Comparison of ENCODE assay signal across 18 cellular contexts in genomic region chr15:74808840-74809229, GRCh38. TPM values are rescaled to one million over a fixed set of nuclear protein-coding genes. Genes with fewer than 3 reads are reported as not detected.
DNase-seq lines count a peak whose midpoint lies in the region; ATAC-seq, FAIRE-seq and TF ChIP-seq lines count a peak whose summit lies in the region.
"Had no signal": no experiment of that assay in that cellular context is flagged by ENCODE, and none has a peak within 500 bp of the region (broad histone marks: within the 10 kb centered on the region; RNA-seq: fewer than 3 reads in every experiment).

No MANE protein-coding gene starts in this region.

- H3K4me2 ChIP-seq in K562 (ENCODE audit: insufficient read depth, low read length): no peak overlapping the region
- H3K4me2 ChIP-seq in neural progenitor cell: no peak overlapping the region
- H3K4me2 ChIP-seq: smooth muscle cell had no signal

- no peak for TF ChIP-seq RAD21 in K562 (CRISPR knock-in tag; conservative IDR thresholded peaks at IDR 0.05 in 1 of 2, IDR thresholded peaks at IDR 0.05 in 1 of 2)

- H2AFZ ChIP-seq in K562 (ENCODE audit: low read depth, low read length): no peak overlapping the region
- H2AFZ ChIP-seq in neural progenitor cell (replicated peaks): no peak overlapping the region

- H3K27ac Mint-ChIP-seq in activated CD4-positive, alpha-beta T cell treated with anti-CD3 and anti-CD28 coated beads, Interleukin-2, amount 10 ng/mL, durations not matched to agents 7 days and 5 days: peak overlapping the region; percentile 68
- H3K27ac Mint-ChIP-seq in HFFc6 (no peak overlapping the region), neural progenitor cell (no peak overlapping the region)
- H3K27ac Mint-ChIP-seq: activated T-helper 2 cell treated with anti-CD3 and anti-CD28 coated beads, Interferon-gamma antibody, Interleukin-2, Interleukin-4, amounts not matched to agents 10 μg/mL and 5 μg/mL and 100 μg/mL, durations not matched to agents 14 hours and 24 hours and 36 hours had no signal

- H4K20me1 ChIP-seq in K562 (replicated peaks; ENCODE audit: control insufficient read depth, insufficient read depth, low read length) (no peaks in the 10 kb centered on the region; the same call in 1 of the 2 replicates), neural progenitor cell (ENCODE audit: low read depth) (no peaks in the 10 kb centered on the region)

- CTCF ChIA-PET in activated CD4-positive, alpha-beta T cell treated with anti-CD3 and anti-CD28 coated beads, Interleukin-2, amount 10 ng/mL, durations not matched to agents 7 days and 5 days (lab: Charles Lee): interaction anchor here (0.9 to 27.7 kb wide), 3 partner anchors 9 to 28 kb away, joined by 3 to 930 read pairs (median 4); partner anchors contain the start of gene CSK
- CTCF ChIA-PET in K562 (lab: Yijun Ruan, JAX; ENCODE audit: low intra/inter-chr PET ratio): no interaction called here

- no peak for DNase-seq in activated CD4-positive, alpha-beta T cell treated with anti-CD3 and anti-CD28 coated beads, Interleukin-2, amount 10 ng/mL, durations not matched to agents 7 days and 5 days
- no peak for DNase-seq in activated CD4-positive, alpha-beta T cell treated with anti-CD3 and anti-CD28 coated beads for 4 hours
- no peak for DNase-seq in HFFc6
- DNase-seq in K562 (ENCODE audit: extremely low read depth in 1 of 4, low spot score in 3 of 4): no peak
- peak; percentile 72 for DNase-seq in neural progenitor cell (ENCODE audit: low spot score)
- DNase-seq in MG63: no peak
- no peak for DNase-seq in RKO (ENCODE audit: low spot score)
- DNase-seq: activated CD4-positive, alpha-beta T cell treated with anti-CD3 and anti-CD28 coated beads for 48 hours; effector memory CD4-positive, alpha-beta T cell; gastrocnemius medialis; immature natural killer cell; mesenchymal stem cell; pancreas had no signal

- POLR2A ChIA-PET in activated CD4-positive, alpha-beta T cell treated with anti-CD3 and anti-CD28 coated beads, Interleukin-2, amount 10 ng/mL, durations not matched to agents 7 days and 5 days (lab: Charles Lee): no interaction called here
- POLR2A ChIA-PET in K562 (lab: Yijun Ruan, JAX): no interaction called here

- H3K27me3 Mint-ChIP-seq in activated CD4-positive, alpha-beta T cell treated with anti-CD3 and anti-CD28 coated beads, Interleukin-2, amount 10 ng/mL, durations not matched to agents 7 days and 5 days: no peaks in the 10 kb centered on the region
- H3K27me3 Mint-ChIP-seq in HFFc6 (ENCODE audit: insufficient read depth): peaks cover 4% of the 10 kb centered on the region; the same call in 1 of the 2 replicates
- peaks cover 6% of the 10 kb centered on the region for H3K27me3 Mint-ChIP-seq in neural progenitor cell (ENCODE audit: insufficient read depth, low read depth)

- no peak overlapping the region for H3K4me3 Mint-ChIP-seq in activated CD4-positive, alpha-beta T cell treated with anti-CD3 and anti-CD28 coated beads, Interleukin-2, amount 10 ng/mL, durations not matched to agents 7 days and 5 days
- no peak overlapping the region for H3K4me3 Mint-ChIP-seq in HFFc6
- no peak overlapping the region for H3K4me3 Mint-ChIP-seq in neural progenitor cell
- H3K4me3 Mint-ChIP-seq: immature natural killer cell had no signal

- H3K27ac ChIP-seq in K562 (ENCODE audit: extremely low read depth, low read depth, low read length) (no peak overlapping the region), neural progenitor cell (no peak overlapping the region)
- H3K27ac ChIP-seq: gastrocnemius medialis, pancreas had no signal

- H3K9ac ChIP-seq in K562 (ENCODE audit: insufficient read depth in 1 of 2, low read depth in 2 of 2, low read length in 2 of 2) (no peak overlapping the region; a peak in 1 of 4 replicates), neural progenitor cell (no peak overlapping the region)

- ATAC-seq in K562 (peak; percentile 56), GM21528 (IDR thresholded peaks at IDR 0.05; ENCODE audit: low FRiP score, unreplicated experiment) (no peak)

- H3K27me3 ChIP-seq in K562 (ENCODE audit: control insufficient read depth in 2 of 2, insufficient read depth in 2 of 2, low read length in 2 of 2) (peaks cover 0 to 21% of the 10 kb centered on the region in 2 experiments; a peak in 2 of 5 replicates), neural progenitor cell (no peaks in the 10 kb centered on the region), MG63 (no peaks in the 10 kb centered on the region)
- H3K27me3 ChIP-seq: gastrocnemius medialis, pancreas had no signal

- no TSS peak for BruUV-seq in K562 (replicated peaks; lab: Mats Ljungman, UMichigan)

- no peaks in the 10 kb centered on the region for H3K9me3 Mint-ChIP-seq in activated CD4-positive, alpha-beta T cell treated with anti-CD3 and anti-CD28 coated beads, Interleukin-2, amount 10 ng/mL, durations not matched to agents 7 days and 5 days
- no peaks in the 10 kb centered on the region for H3K9me3 Mint-ChIP-seq in HFFc6
- H3K9me3 Mint-ChIP-seq in neural progenitor cell: no peaks in the 10 kb centered on the region
- H3K9me3 Mint-ChIP-seq: activated T-helper 2 cell treated with anti-CD3 and anti-CD28 coated beads, Interferon-gamma antibody, Interleukin-2, Interleukin-4, amounts not matched to agents 10 μg/mL and 5 μg/mL and 100 μg/mL, durations not matched to agents 14 hours and 24 hours and 36 hours; immature natural killer cell had no signal

- peaks cover 0 to 7% of the 10 kb centered on the region in 2 experiments; a peak in 2 of 5 replicates for H3K4me1 ChIP-seq in K562 (replicated peaks in 1 of 2; ENCODE audit: control insufficient read depth in 2 of 2, insufficient read depth in 2 of 2, low read length in 2 of 2)
- H3K4me1 ChIP-seq in neural progenitor cell: peaks cover 4% of the 10 kb centered on the region
- H3K4me1 ChIP-seq: pancreas had no signal

- peak; percentile 55 for FAIRE-seq in K562 (lab: Jason Lieb, UNC)
- FAIRE-seq: pancreas had no signal

- no peaks in the 10 kb centered on the region for H3K9me1 ChIP-seq in K562 (ENCODE audit: control insufficient read depth, insufficient read depth, low read length)

- no peak for TF ChIP-seq EP300 in K562 (IDR thresholded peaks at IDR 0.05; ENCODE audit: low read length)

- no peaks in the 10 kb centered on the region for H3K79me2 ChIP-seq in K562 (ENCODE audit: control insufficient read depth, insufficient read depth, low read length)
- H3K79me2 ChIP-seq in neural progenitor cell (ENCODE audit: low read depth): no peaks in the 10 kb centered on the region

- H3K36me3 Mint-ChIP-seq in activated CD4-positive, alpha-beta T cell treated with anti-CD3 and anti-CD28 coated beads, Interleukin-2, amount 10 ng/mL, durations not matched to agents 7 days and 5 days (ENCODE audit: low read depth): peaks cover 12% of the 10 kb centered on the region
- peaks cover 6% of the 10 kb centered on the region for H3K36me3 Mint-ChIP-seq in HFFc6 (ENCODE audit: low read depth)
- H3K36me3 Mint-ChIP-seq in neural progenitor cell: peaks cover 7% of the 10 kb centered on the region

- 33% methylated on average over 4 of the region's 4 CpGs for WGBS in K562 (ENCODE audit: insufficient coverage, low coverage, missing lambda C conversion rate)

- intact Hi-C loops in K562 (cut with micrococcal nuclease): no loop called here

- peaks cover 5% of the 10 kb centered on the region; the same call in 1 of the 3 replicates for H3K36me3 ChIP-seq in K562 (ENCODE audit: control insufficient read depth, insufficient read depth, low read length)
- no peaks in the 10 kb centered on the region for H3K36me3 ChIP-seq in neural progenitor cell
- peaks cover 12% of the 10 kb centered on the region for H3K36me3 ChIP-seq in MG63
- H3K36me3 ChIP-seq: gastrocnemius medialis, pancreas had no signal

- H3K4me1 Mint-ChIP-seq in activated CD4-positive, alpha-beta T cell treated with anti-CD3 and anti-CD28 coated beads, Interleukin-2, amount 10 ng/mL, durations not matched to agents 7 days and 5 days: peaks cover 19% of the 10 kb centered on the region
- peaks cover 15% of the 10 kb centered on the region for H3K4me1 Mint-ChIP-seq in HFFc6 (ENCODE audit: low read depth)
- H3K4me1 Mint-ChIP-seq in neural progenitor cell: peaks cover 8% of the 10 kb centered on the region

- no peak for TF ChIP-seq POLR2A in K562 (conservative IDR thresholded peaks at IDR 0.05)

- no peak overlapping the region for H3K4me3 ChIP-seq in K562
- H3K4me3 ChIP-seq in neural progenitor cell: no peak overlapping the region
- no peak overlapping the region for H3K4me3 ChIP-seq in MG63
- H3K4me3 ChIP-seq: gastrocnemius medialis, pancreas, smooth muscle cell had no signal

- no peaks in the 10 kb centered on the region for H3K9me3 ChIP-seq in K562 (replicated peaks; ENCODE audit: control insufficient read depth, insufficient read depth, low read depth, low read length)
- no peaks in the 10 kb centered on the region for H3K9me3 ChIP-seq in neural progenitor cell (ENCODE audit: low read depth)
- H3K9me3 ChIP-seq in MG63: no peaks in the 10 kb centered on the region
- H3K9me3 ChIP-seq: gastrocnemius medialis, pancreas had no signal

- in situ Hi-C loops in K562 (cut with MboI): no loop called here

- no peaks in the 10 kb centered on the region for H3F3A ChIP-seq in neural progenitor cell (ENCODE audit: low read depth)

- TF ChIP-seq CTCF in HFFc6 (IDR thresholded peaks at IDR 0.05): peak; percentile 20
- TF ChIP-seq CTCF in K562 (IDR thresholded peaks at IDR 0.05 in 2 of 3, conservative IDR thresholded peaks at IDR 0.05 in 1 of 3; ENCODE audit: insufficient read depth in 2 of 3, low read depth in 1 of 3, low read length in 3 of 3): peak; percentile 22 to 39 (median 32); a peak in 5 of 6 replicates
- TF ChIP-seq CTCF in neural progenitor cell (IDR thresholded peaks at IDR 0.05): peak; percentile 50

RNA-seq across cellular contexts. Expression of gene LMAN1L, which starts 3.8 kb away (rescaled TPM):
- total RNA-seq in activated CD4-positive, alpha-beta T cell treated with anti-CD3 and anti-CD28 coated beads, Interleukin-2, amount 10 ng/mL, durations not matched to agents 7 days and 5 days: under 1 TPM; 0.87 to 0.92 TPM
- total RNA-seq in HFFc6 (2021; fragmentation: NEBNext Ultra II Directional; extraction: Animal tissue kit (Norgen Biotek cat#: 25700)): not detected
- total RNA-seq in K562 (2011; cell fraction: chromatin; rRNA removed; ENCODE audit: low replicate concordance): not detected in 2 replicates
- total RNA-seq in K562 (2011; cell fraction: nucleolus; rRNA removed): 0.17 TPM in 1 of 2 replicates, not detected in the other
- not detected in 2 replicates for total RNA-seq in K562 (2011; cell fraction: nucleoplasm; rRNA removed)
- total RNA-seq in K562 (2014; rRNA removed): not detected in 2 replicates
- not detected in 2 replicates for total RNA-seq in K562 (2014; rRNA removed; fragmentation: Illumina TruSeq; extraction: Trizol)
- total RNA-seq in K562 (2015; rRNA removed; fragmentation: Illumina TruSeq; extraction: Trizol): not detected in 2 replicates
- not detected in 2 replicates for total RNA-seq in K562 (2021)
- not detected in 2 replicates for polyA plus RNA-seq in K562 (2011; rRNA removed)
- polyA plus RNA-seq in K562 (2011; cell fraction: cytosol; rRNA removed): not detected in 2 replicates
- polyA plus RNA-seq in K562 (2011; cell fraction: nucleus; rRNA removed): not detected in 2 replicates
- not detected in 2 replicates for polyA plus RNA-seq in K562 (2012)
- polyA plus RNA-seq in K562 (2014; fragmentation: Illumina TruSeq; extraction: Trizol): not detected in 2 replicates
- polyA plus RNA-seq in K562 (2014; fragmentation: Nextera tagmentation; extraction: Ambion mirVana): not detected
- not detected in 2 replicates for polyA plus RNA-seq in K562 (2014; rRNA removed)
- not detected in 2 replicates for polyA minus RNA-seq in K562 (2011; rRNA and poly(A)+ RNA removed)
- polyA minus RNA-seq in K562 (2011; cell fraction: cytosol; rRNA and poly(A)+ RNA removed): not detected in 2 replicates
- polyA minus RNA-seq in K562 (2011; cell fraction: nucleus; rRNA and poly(A)+ RNA removed): not detected in 2 replicates
- not detected in 2 replicates for total RNA-seq in neural progenitor cell (ENCODE audit: low replicate concordance)
- total RNA-seq in MG63 (2014; rRNA removed; shearing (Covaris generic); ENCODE audit: low replicate concordance): not detected in 2 replicates
- total RNA-seq: gastrocnemius medialis, smooth muscle cell, temporal lobe had no signal
- polyA plus RNA-seq: AG04450, immature natural killer cell, pancreas, smooth muscle cell had no signal

RNA-seq across cellular contexts. Expression of gene CPLX3, which starts 17.6 kb away (rescaled TPM):
- under 1 TPM; 0.12 to 0.19 TPM for total RNA-seq in activated CD4-positive, alpha-beta T cell treated with anti-CD3 and anti-CD28 coated beads, Interleukin-2, amount 10 ng/mL, durations not matched to agents 7 days and 5 days
- total RNA-seq in HFFc6 (2021; fragmentation: NEBNext Ultra II Directional; extraction: Animal tissue kit (Norgen Biotek cat#: 25700)): under 1 TPM in 1 of 6 experiments, not detected in 5; 0.09 TPM
- total RNA-seq in K562 (2011; cell fraction: chromatin; rRNA removed; ENCODE audit: low replicate concordance): not detected in 2 replicates
- not detected in 2 replicates for total RNA-seq in K562 (2011; cell fraction: nucleolus; rRNA removed)
- total RNA-seq in K562 (2011; cell fraction: nucleoplasm; rRNA removed): not detected in 2 replicates
- total RNA-seq in K562 (2014; rRNA removed): not detected in 2 replicates
- not detected in 2 replicates for total RNA-seq in K562 (2014; rRNA removed; fragmentation: Illumina TruSeq; extraction: Trizol)
- not detected in 2 replicates for total RNA-seq in K562 (2015; rRNA removed; fragmentation: Illumina TruSeq; extraction: Trizol)
- not detected in 2 replicates for total RNA-seq in K562 (2021)
- not detected in 2 replicates for polyA plus RNA-seq in K562 (2011; rRNA removed)
- 0.04 TPM in 1 of 2 replicates, not detected in the other for polyA plus RNA-seq in K562 (2011; cell fraction: cytosol; rRNA removed)
- 0.04 TPM in 1 of 2 replicates, not detected in the other for polyA plus RNA-seq in K562 (2011; cell fraction: nucleus; rRNA removed)
- not detected in 2 replicates for polyA plus RNA-seq in K562 (2012)
- not detected in 2 replicates for polyA plus RNA-seq in K562 (2014; fragmentation: Illumina TruSeq; extraction: Trizol)
- polyA plus RNA-seq in K562 (2014; fragmentation: Nextera tagmentation; extraction: Ambion mirVana): not detected
- not detected in 2 replicates for polyA plus RNA-seq in K562 (2014; rRNA removed)
- polyA minus RNA-seq in K562 (2011; rRNA and poly(A)+ RNA removed): not detected in 2 replicates
- polyA minus RNA-seq in K562 (2011; cell fraction: cytosol; rRNA and poly(A)+ RNA removed): not detected in 2 replicates
- polyA minus RNA-seq in K562 (2011; cell fraction: nucleus; rRNA and poly(A)+ RNA removed): not detected in 2 replicates
- total RNA-seq in neural progenitor cell (ENCODE audit: low replicate concordance): not detected in 2 replicates
- total RNA-seq in MG63 (2014; rRNA removed; shearing (Covaris generic); ENCODE audit: low replicate concordance): not detected in 2 replicates
- total RNA-seq: gastrocnemius medialis, pancreas had no signal
- polyA plus RNA-seq: AG04450, immature natural killer cell, smooth muscle cell had no signal

RNA-seq across cellular contexts. Expression of gene CSK, which starts 27.0 kb away (rescaled TPM):
- total RNA-seq in activated CD4-positive, alpha-beta T cell treated with anti-CD3 and anti-CD28 coated beads, Interleukin-2, amount 10 ng/mL, durations not matched to agents 7 days and 5 days: 100 to 1,000 TPM; 315 to 348 TPM
- total RNA-seq in HFFc6 (2021; fragmentation: NEBNext Ultra II Directional; extraction: Animal tissue kit (Norgen Biotek cat#: 25700)): 10 to 100 TPM; 48.8 to 59.0 (median 53.3) TPM
- 52.2 and 176 TPM in 2 replicates for total RNA-seq in K562 (2011; cell fraction: chromatin; rRNA removed; ENCODE audit: low replicate concordance)
- total RNA-seq in K562 (2011; cell fraction: nucleolus; rRNA removed): 117 and 118 TPM in 2 replicates
- total RNA-seq in K562 (2011; cell fraction: nucleoplasm; rRNA removed): 62.6 and 63.9 TPM in 2 replicates
- total RNA-seq in K562 (2014; rRNA removed) (22.7 and 25.4 TPM in 2 replicates), K562 (2014; rRNA removed; fragmentation: Illumina TruSeq; extraction: Trizol) (9.2 and 13.8 TPM in 2 replicates), K562 (2015; rRNA removed; fragmentation: Illumina TruSeq; extraction: Trizol) (22.5 and 24.8 TPM in 2 replicates), K562 (2021) (108 and 112 TPM in 2 replicates), neural progenitor cell (ENCODE audit: low replicate concordance) (18.3 and 25.4 TPM in 2 replicates)
- polyA plus RNA-seq in K562 (2011; rRNA removed) (17.2 and 21.5 TPM in 2 replicates), K562 (2014; fragmentation: Illumina TruSeq; extraction: Trizol) (63.0 and 74.3 TPM in 2 replicates), K562 (2014; fragmentation: Nextera tagmentation; extraction: Ambion mirVana) (1 to 10 TPM; 1.5 to 2.4 TPM), K562 (2014; rRNA removed) (32.6 and 41.5 TPM in 2 replicates)
- polyA plus RNA-seq in K562 (2011; cell fraction: cytosol; rRNA removed): 16.6 and 23.4 TPM in 2 replicates
- polyA plus RNA-seq in K562 (2011; cell fraction: nucleus; rRNA removed): 82.8 and 107 TPM in 2 replicates
- polyA plus RNA-seq in K562 (2012): 62.3 and 74.3 TPM in 2 replicates
- 13.5 and 19.1 TPM in 2 replicates for polyA minus RNA-seq in K562 (2011; rRNA and poly(A)+ RNA removed)
- 39.6 and 42.3 TPM in 2 replicates for polyA minus RNA-seq in K562 (2011; cell fraction: cytosol; rRNA and poly(A)+ RNA removed)
- 24.8 and 30.3 TPM in 2 replicates for polyA minus RNA-seq in K562 (2011; cell fraction: nucleus; rRNA and poly(A)+ RNA removed)
- 42.0 and 57.2 TPM in 2 replicates for total RNA-seq in MG63 (2014; rRNA removed; shearing (Covaris generic); ENCODE audit: low replicate concordance)

RNA-seq across cellular contexts. Expression of gene ULK3, which starts 34.1 kb away (rescaled TPM):
- total RNA-seq in activated CD4-positive, alpha-beta T cell treated with anti-CD3 and anti-CD28 coated beads, Interleukin-2, amount 10 ng/mL, durations not matched to agents 7 days and 5 days: 10 to 100 TPM; 56.6 to 66.4 TPM
- total RNA-seq in HFFc6 (2021; fragmentation: NEBNext Ultra II Directional; extraction: Animal tissue kit (Norgen Biotek cat#: 25700)): 10 to 100 TPM; 12.5 to 18.9 (median 16.1) TPM
- total RNA-seq in K562 (2011; cell fraction: chromatin; rRNA removed; ENCODE audit: low replicate concordance): 107 and 242 TPM in 2 replicates
- 124 and 125 TPM in 2 replicates for total RNA-seq in K562 (2011; cell fraction: nucleolus; rRNA removed)
- total RNA-seq in K562 (2011; cell fraction: nucleoplasm; rRNA removed): 82.4 and 89.4 TPM in 2 replicates
- total RNA-seq in K562 (2014; rRNA removed) (34.9 and 35.9 TPM in 2 replicates), K562 (2014; rRNA removed; fragmentation: Illumina TruSeq; extraction: Trizol) (18.2 and 19.3 TPM in 2 replicates), K562 (2015; rRNA removed; fragmentation: Illumina TruSeq; extraction: Trizol) (24.9 and 25.5 TPM in 2 replicates), K562 (2021) (36.9 and 38.3 TPM in 2 replicates), neural progenitor cell (ENCODE audit: low replicate concordance) (22.7 and 37.4 TPM in 2 replicates)
- polyA plus RNA-seq in K562 (2011; rRNA removed) (61.5 and 68.0 TPM in 2 replicates), K562 (2014; fragmentation: Illumina TruSeq; extraction: Trizol) (43.2 and 49.7 TPM in 2 replicates), K562 (2014; fragmentation: Nextera tagmentation; extraction: Ambion mirVana) (under 1 TPM; 0.68 to 0.88 TPM), K562 (2014; rRNA removed) (60.9 and 62.5 TPM in 2 replicates)
- 45.9 and 75.1 TPM in 2 replicates for polyA plus RNA-seq in K562 (2011; cell fraction: cytosol; rRNA removed)
- 426 and 551 TPM in 2 replicates for polyA plus RNA-seq in K562 (2011; cell fraction: nucleus; rRNA removed)
- polyA plus RNA-seq in K562 (2012): 42.4 and 44.3 TPM in 2 replicates
- 23.1 and 27.7 TPM in 2 replicates for polyA minus RNA-seq in K562 (2011; rRNA and poly(A)+ RNA removed)
- 13.6 and 16.5 TPM in 2 replicates for polyA minus RNA-seq in K562 (2011; cell fraction: cytosol; rRNA and poly(A)+ RNA removed)
- 38.5 and 48.7 TPM in 2 replicates for polyA minus RNA-seq in K562 (2011; cell fraction: nucleus; rRNA and poly(A)+ RNA removed)
- total RNA-seq in MG63 (2014; rRNA removed; shearing (Covaris generic); ENCODE audit: low replicate concordance): 14.5 and 19.5 TPM in 2 replicates
